7 cellular contexts compared by ENCODE assay signal in genomic region chr12:11765421-11765816, GRCh38.
DNase-seq lines count a peak whose midpoint lies in the region; ATAC-seq, FAIRE-seq and TF ChIP-seq lines count a peak whose summit lies in the region.

No MANE protein-coding gene starts in this region.

- ATAC-seq in GM21423 (IDR thresholded peaks at IDR 0.05; ENCODE audit: unreplicated experiment) = peak; percentile 28
- ATAC-seq in effector memory CD8-positive, alpha-beta T cell (replicated peaks) = no peak
- ATAC-seq in HG03139 (IDR thresholded peaks at IDR 0.05; ENCODE audit: unreplicated experiment) = no peak

- no peak for TF ChIP-seq CTCF in Loucy (conservative IDR thresholded peaks at IDR 0.05; ENCODE audit: low read length)

- H3K4me2 ChIP-seq in Loucy (ENCODE audit: low read depth, low read length, poor library complexity, severe bottlenecking) = peak overlapping the region; percentile 35

- no peak overlapping the region for H3K4me3 ChIP-seq in Loucy (ENCODE audit: low read length, poor library complexity, severe bottlenecking)
- H3K4me3 ChIP-seq in skin epidermis = no peak overlapping the region

- FAIRE-seq in H54 (lab: Jason Lieb, UNC) = no peak

- peaks cover 91% of the 10 kb centered on the region for H3K79me2 ChIP-seq in Loucy (ENCODE audit: insufficient read depth, low read length)

- no peak overlapping the region for H3K9ac ChIP-seq in Loucy (ENCODE audit: low read depth, low read length, poor library complexity, severe bottlenecking)

- H3F3A ChIP-seq in Loucy (ENCODE audit: low read depth) = no peaks in the 10 kb centered on the region

- peak overlapping the region; percentile 13 to 35 for H3K4me3 Mint-ChIP-seq in effector memory CD8-positive, alpha-beta T cell

- peaks cover 29% of the 10 kb centered on the region; the same call in 1 of the 2 replicates for H3K36me3 ChIP-seq in Loucy (ENCODE audit: insufficient read depth, low read length)

- H3K27me3 Mint-ChIP-seq in effector memory CD8-positive, alpha-beta T cell = no peaks in the 10 kb centered on the region

- peak overlapping the region; percentile 48 to 83 for H3K27ac Mint-ChIP-seq in effector memory CD8-positive, alpha-beta T cell

- no peaks in the 10 kb centered on the region for H3K9me2 ChIP-seq in Loucy (replicated peaks; ENCODE audit: low read depth, low read length)

- DNase-seq in effector memory CD8-positive, alpha-beta T cell = no peak
- no peak for DNase-seq in H54 (ENCODE audit: insufficient read length, low spot score)
- DNase-seq in COLO668 (lab: John Stamatoyannopoulos, UW; ENCODE audit: unreplicated experiment) = no peak

- no peak overlapping the region for H2AFZ ChIP-seq in Loucy (ENCODE audit: low read length)

- H3K4me1 ChIP-seq in Loucy (ENCODE audit: insufficient read depth, low read length, poor library complexity, severe bottlenecking) = peaks cover 54% of the 10 kb centered on the region

- no peaks in the 10 kb centered on the region for H3K9me3 ChIP-seq in Loucy (ENCODE audit: insufficient read depth, low read depth, low read length)

- peaks cover 39 to 51% of the 10 kb centered on the region in 2 donors for H3K4me1 Mint-ChIP-seq in effector memory CD8-positive, alpha-beta T cell (ENCODE audit: low read depth in 2 of 2)

- H3K36me3 Mint-ChIP-seq in effector memory CD8-positive, alpha-beta T cell (ENCODE audit: insufficient read depth) = peaks cover 5% of the 10 kb centered on the region

- no peak for TF ChIP-seq POLR2A in H54 (IDR thresholded peaks at IDR 0.05; ENCODE audit: low read depth, low read length)

- no peaks in the 10 kb centered on the region for H3K27me3 ChIP-seq in Loucy (ENCODE audit: insufficient read depth, low read length, poor library complexity, severe bottlenecking)

- H3K9me3 Mint-ChIP-seq in effector memory CD8-positive, alpha-beta T cell = no peaks in the 10 kb centered on the region

- H4K20me1 ChIP-seq in Loucy (ENCODE audit: insufficient read depth, low read length, poor library complexity, severe bottlenecking) = peaks cover 21% of the 10 kb centered on the region

- H3K27ac ChIP-seq in skin epidermis = peak overlapping the region in 20 of 21 experiments; percentile 40 to 95 (median 76)
